9 cellular contexts compared by ENCODE assay signal in genomic region chr7:155646669-155647068, GRCh38. TPM values are rescaled to one million over a fixed set of nuclear protein-coding genes. Genes with fewer than 3 reads are reported as not detected.
DNase-seq lines count a peak whose midpoint lies in the region; ATAC-seq and TF ChIP-seq lines count a peak whose summit lies in the region.
"Had no signal": no experiment of that assay in that cellular context is flagged by ENCODE, and none has a peak within 500 bp of the region (broad histone marks: within the 10 kb centered on the region; RNA-seq: fewer than 3 reads in every experiment).

No MANE protein-coding gene starts in this region.

- no peaks in the 10 kb centered on the region for H3K36me3 ChIP-seq in smooth muscle cell (ENCODE audit: low read depth)
- H3K36me3 ChIP-seq in heart left ventricle: peaks cover 0 to 30% (median 14%) of the 10 kb centered on the region in 9 donors

- no peak for ATAC-seq in T-helper 17 cell
- ATAC-seq in GM21381 (IDR thresholded peaks at IDR 0.05; ENCODE audit: unreplicated experiment): no peak
- ATAC-seq in heart left ventricle: no peak

- peaks cover 67% of the 10 kb centered on the region for H3K4me1 Mint-ChIP-seq in activated naive CD4-positive, alpha-beta T cell treated with anti-CD3 and anti-CD28 coated beads, Interleukin-2, amount 10 ng/mL, durations not matched to agents 7 days and 5 days
- peaks cover 50% of the 10 kb centered on the region for H3K4me1 Mint-ChIP-seq in T-helper 17 cell

- peaks cover 20% of the 10 kb centered on the region for H3K9me3 Mint-ChIP-seq in activated naive CD4-positive, alpha-beta T cell treated with anti-CD3 and anti-CD28 coated beads, Interleukin-2, amount 10 ng/mL, durations not matched to agents 7 days and 5 days

- no peaks in the 10 kb centered on the region for H3K27me3 ChIP-seq in smooth muscle cell (ENCODE audit: low read depth)
- H3K27me3 ChIP-seq in heart left ventricle: no peaks in the 10 kb centered on the region
- H3K27me3 ChIP-seq: BE2C had no signal

- no peak overlapping the region for H3K27ac Mint-ChIP-seq in activated naive CD4-positive, alpha-beta T cell treated with anti-CD3 and anti-CD28 coated beads, Interleukin-2, amount 10 ng/mL, durations not matched to agents 7 days and 5 days
- H3K27ac Mint-ChIP-seq in T-helper 17 cell: no peak overlapping the region

- TF ChIP-seq CTCF in fibroblast of villous mesenchyme (IDR thresholded peaks at IDR 0.05; ENCODE audit: insufficient read depth, low read depth, low read length) (no peak), smooth muscle cell (IDR thresholded peaks at IDR 0.05; ENCODE audit: borderline replicate concordance, insufficient read depth, poor library complexity, severe bottlenecking) (no peak), heart left ventricle (IDR thresholded peaks at IDR 0.05) (no peak)

- no peak for TF ChIP-seq POLR2A in heart left ventricle (IDR thresholded peaks at IDR 0.05)

- H3K4me1 ChIP-seq in smooth muscle cell (ENCODE audit: low read depth) (peaks cover 11% of the 10 kb centered on the region), heart left ventricle (peaks cover 0 to 37% (median 25%) of the 10 kb centered on the region in 12 donors)
- H3K4me1 ChIP-seq: BE2C had no signal

- peaks cover 71% of the 10 kb centered on the region for H3K79me2 ChIP-seq in smooth muscle cell (ENCODE audit: low read depth)

- H3K9ac ChIP-seq in smooth muscle cell (ENCODE audit: low read depth): no peak overlapping the region

- no peaks in the 10 kb centered on the region for H3K27me3 Mint-ChIP-seq in activated naive CD4-positive, alpha-beta T cell treated with anti-CD3 and anti-CD28 coated beads, Interleukin-2, amount 10 ng/mL, durations not matched to agents 7 days and 5 days
- H3K27me3 Mint-ChIP-seq in T-helper 17 cell: no peaks in the 10 kb centered on the region

- H3K9me3 ChIP-seq in T-helper 17 cell (ENCODE audit: control insufficient read depth, low read length, poor library complexity, severe bottlenecking) (no peaks in the 10 kb centered on the region), smooth muscle cell (replicated peaks; ENCODE audit: low read depth) (peaks cover 5% of the 10 kb centered on the region), heart left ventricle (peaks cover 0 to 26% (median 15%) of the 10 kb centered on the region in 12 donors)
- H3K9me3 ChIP-seq: BE2C had no signal

- peak overlapping the region; percentile 80 for H3K4me3 ChIP-seq in fibroblast of villous mesenchyme (ENCODE audit: low read depth, low read length)
- peak overlapping the region; percentile 100 for H3K4me3 ChIP-seq in smooth muscle cell
- H3K4me3 ChIP-seq in heart left ventricle: peak overlapping the region in 3 of 12 donors; percentile 88 to 99 (median 98)

- peak overlapping the region; percentile 92 for H3K4me3 Mint-ChIP-seq in activated naive CD4-positive, alpha-beta T cell treated with anti-CD3 and anti-CD28 coated beads, Interleukin-2, amount 10 ng/mL, durations not matched to agents 7 days and 5 days
- peak overlapping the region; percentile 100 for H3K4me3 Mint-ChIP-seq in T-helper 17 cell

- no peaks in the 10 kb centered on the region for H3F3A ChIP-seq in smooth muscle cell (ENCODE audit: low read depth)

- no peak overlapping the region for H2AFZ ChIP-seq in smooth muscle cell (ENCODE audit: low read depth)

- CTCF ChIA-PET in activated naive CD4-positive, alpha-beta T cell treated with anti-CD3 and anti-CD28 coated beads, Interleukin-2, amount 10 ng/mL, durations not matched to agents 7 days and 5 days (lab: Charles Lee): no interaction called here

- intact Hi-C loops in heart left ventricle (cut with DNase I): loop anchor here in 3 of 10 donors (5.0 to 10.0 kb wide), 3 partner anchors 78 to 116 kb away; no protein-coding TSS in a partner anchor
- intact Hi-C loops in posterior vena cava (cut with DNase I): no loop called here

- peaks cover 60% of the 10 kb centered on the region for H4K20me1 ChIP-seq in smooth muscle cell (ENCODE audit: low read depth)

- H3K27ac ChIP-seq in smooth muscle cell (ENCODE audit: low read depth): no peak overlapping the region
- H3K27ac ChIP-seq in heart left ventricle: no peak overlapping the region

- H3K4me2 ChIP-seq in smooth muscle cell: peak overlapping the region; percentile 96

- no peak for DNase-seq in activated naive CD4-positive, alpha-beta T cell treated with anti-CD3 and anti-CD28 coated beads, Interleukin-2, amount 10 ng/mL, durations not matched to agents 7 days and 5 days
- no peak for DNase-seq in activated naive CD4-positive, alpha-beta T cell treated with Interleukin-2 at 50 U/mL for 16 hours
- DNase-seq in T-helper 17 cell (no peak), fibroblast of villous mesenchyme (ENCODE audit: low read depth) (no peak), smooth muscle cell (lab: John Stamatoyannopoulos, UW; ENCODE audit: unreplicated experiment) (no peak), heart left ventricle (no peak), posterior vena cava (ENCODE audit: low spot score) (no peak)
- DNase-seq: BE2C had no signal

- WGBS in smooth muscle cell (ENCODE audit: low lambda C conversion rate): 92% methylated on average over 7 of the region's 7 CpGs
- WGBS in heart left ventricle, 4 donors: 72 to 80% (median 74%) methylated on average over 7 of the region's 7 CpGs

- peaks cover 65% of the 10 kb centered on the region for H3K36me3 Mint-ChIP-seq in activated naive CD4-positive, alpha-beta T cell treated with anti-CD3 and anti-CD28 coated beads, Interleukin-2, amount 10 ng/mL, durations not matched to agents 7 days and 5 days
- H3K36me3 Mint-ChIP-seq in T-helper 17 cell (ENCODE audit: low read depth): peaks cover 12% of the 10 kb centered on the region

RNA-seq across cellular contexts. Expression of gene RBM33, which starts 2.2 kb away (rescaled TPM):
- total RNA-seq in T-helper 17 cell: 100 to 1,000 TPM; 135 to 178 TPM
- total RNA-seq in fibroblast of villous mesenchyme: 22.9 and 23.7 TPM in 2 replicates
- total RNA-seq in smooth muscle cell: 16.2 and 22.5 TPM in 2 replicates
- polyA plus RNA-seq in smooth muscle cell: 25.3 and 45.7 TPM in 2 replicates
- total RNA-seq in heart left ventricle: 10 to 100 TPM; 13.1 to 40.8 (median 35.8) TPM
- polyA plus RNA-seq in heart left ventricle: 10 to 100 TPM; 15.8 to 20.0 TPM
- total RNA-seq in posterior vena cava: 10 to 100 TPM; 48.8 to 49.6 TPM
